In genomic region chr4:175874290-175874689, GRCh38 we compare ENCODE assay signal across 19 cellular contexts.
A peak's percentile ranks its signal among the peaks of the same experiment; 100 is the strongest.
DNase-seq lines count a peak whose midpoint lies in the region; ATAC-seq, FAIRE-seq and TF ChIP-seq lines count a peak whose summit lies in the region.
"Had no signal": no experiment of that assay in that cellular context is flagged by ENCODE, and none has a peak within 500 bp of the region (broad histone marks: within the 10 kb centered on the region; RNA-seq: fewer than 3 reads in every experiment).

No MANE protein-coding gene starts in this region.

- H3K36me3 ChIP-seq in GM12878 (ENCODE audit: control insufficient read depth in 2 of 2, insufficient read depth in 2 of 2, low read length in 1 of 2), result no peaks in the 10 kb centered on the region
- H3K36me3 ChIP-seq: BE2C, Peyer's patch had no signal

- H3K4me3 Mint-ChIP-seq in T-cell (no peak overlapping the region), HFFc6 (no peak overlapping the region)
- H3K4me3 Mint-ChIP-seq: CD4-positive, alpha-beta memory T cell had no signal

- CTCF ChIA-PET in A549 (lab: Yijun Ruan, JAX) (no interaction called here), GM12878 (lab: Yijun Ruan, JAX) (no interaction called here), T-cell (lab: Charles Lee) (interaction anchor here in 1 of 2 donors (0.6 kb wide), 1 partner anchor 467 kb away, joined by 3 read pairs; no protein-coding TSS in a partner anchor)

- ATAC-seq in A549 (no peak), GM12878 (peak; percentile 35; the same call in 1 of the 3 replicates), T-cell (replicated peaks in 1 of 4) (no peak)
- ATAC-seq: SK-N-SH treated with all-trans-retinoic acid at 6 μM for 48 hours had no signal

- BruUV-seq in GM12878 (replicated peaks; lab: Mats Ljungman, UMichigan), result no TSS peak

- H3K27ac Mint-ChIP-seq in T-cell (no peak overlapping the region), HFFc6 (no peak overlapping the region)

- peak overlapping the region; percentile 26; the same call in 1 of the 3 replicates for H3K4me2 ChIP-seq in A549
- H3K4me2 ChIP-seq in GM12878 (ENCODE audit: control insufficient read depth, insufficient read depth), result no peak overlapping the region

- H3K4me1 Mint-ChIP-seq in T-cell (no peaks in the 10 kb centered on the region), HFFc6 (ENCODE audit: low read depth) (no peaks in the 10 kb centered on the region)
- H3K4me1 Mint-ChIP-seq: CD4-positive, alpha-beta memory T cell had no signal

- no peak overlapping the region for H3K4me3 ChIP-seq in A549
- no peak overlapping the region for H3K4me3 ChIP-seq in GM12878
- H3K4me3 ChIP-seq: Peyer's patch had no signal

- H3K27me3 Mint-ChIP-seq in T-cell, result no peaks in the 10 kb centered on the region
- H3K27me3 Mint-ChIP-seq in HFFc6 (ENCODE audit: insufficient read depth), result peaks cover 1% of the 10 kb centered on the region; the same call in 1 of the 2 replicates
- H3K27me3 Mint-ChIP-seq: CD4-positive, alpha-beta memory T cell had no signal

- 14% methylated on average over 4 of the region's 4 CpGs for WGBS in A549 (ENCODE audit: missing lambda C conversion rate)
- 7% methylated on average over 4 of the region's 4 CpGs for WGBS in GM12878 (ENCODE audit: insufficient coverage, insufficient replicate concordance, low lambda C conversion rate, missing lambda C conversion rate)

- H3K36me3 Mint-ChIP-seq in T-cell (no peaks in the 10 kb centered on the region), HFFc6 (ENCODE audit: low read depth) (no peaks in the 10 kb centered on the region)
- H3K36me3 Mint-ChIP-seq: CD4-positive, alpha-beta memory T cell had no signal

- no peak for FAIRE-seq in A549 (lab: Jason Lieb, UNC)
- FAIRE-seq in GM12878 (lab: Jason Lieb, UNC), result no peak
- FAIRE-seq: H54 had no signal

- no peaks in the 10 kb centered on the region for H3K27me3 ChIP-seq in GM12878 (replicated peaks in 1 of 2; ENCODE audit: control insufficient read depth in 2 of 2, insufficient read depth in 2 of 2, low read length in 1 of 2)
- H3K27me3 ChIP-seq: BE2C, Peyer's patch had no signal

- RAD21 ChIA-PET in GM12878 (lab: Charles Lee; ENCODE audit: unreplicated experiment), result no interaction called here

- no peak for TF ChIP-seq CTCF in A549 (IDR thresholded peaks at IDR 0.05)
- no peak for TF ChIP-seq CTCF in GM12878 (IDR thresholded peaks at IDR 0.05 in 2 of 3, conservative IDR thresholded peaks at IDR 0.05 in 1 of 3; ENCODE audit: control insufficient read depth in 2 of 3, extremely low read depth in 1 of 3, insufficient read depth in 1 of 3, low read depth in 3 of 3, low read length in 3 of 3)
- no peak for TF ChIP-seq CTCF in HFFc6 (IDR thresholded peaks at IDR 0.05)

- in situ Hi-C loops in GM12878 (cut with MboI), result no loop called here

- POLR2A ChIA-PET in A549 (lab: Yijun Ruan, JAX) (no interaction called here), GM12878 (lab: Charles Lee) (no interaction called here), T-cell (lab: Charles Lee) (interaction anchor here in 1 of 2 donors (0.6 kb wide), 1 partner anchor 219 kb away, joined by 3 read pairs; no protein-coding TSS in a partner anchor)

- intact Hi-C loops in GM12878 (cut with micrococcal nuclease; ENCODE audit: unreplicated experiment), result no loop called here

- TF ChIP-seq POLR2A in A549 (IDR thresholded peaks at IDR 0.05; ENCODE audit: low read length) (no peak), GM12878 (IDR thresholded peaks at IDR 0.05; ENCODE audit: low read depth, low read length) (no peak)

- H3K9me3 Mint-ChIP-seq in T-cell, result peaks cover 0 to 8% (median 0%) of the 10 kb centered on the region in 3 donors
- H3K9me3 Mint-ChIP-seq in HFFc6, result peaks cover 34% of the 10 kb centered on the region

- no peak for DNase-seq in A549 (ENCODE audit: low read depth in 1 of 2, low spot score in 1 of 2)
- peak; percentile 26 for DNase-seq in NAMALWA (ENCODE audit: low spot score)
- DNase-seq in NCI-H69 (lab: John Stamatoyannopoulos, UW), result peak; percentile 91
- DNase-seq in GM12878 (ENCODE audit: low read depth, low spot score), result no peak
- no peak for DNase-seq in DMS 273 treated with DMSO at 0.1 percent for 48 hours (lab: John Stamatoyannopoulos, UW)
- no peak for DNase-seq in retina
- no peak for DNase-seq in T-cell
- DNase-seq in HFFc6, result no peak
- DNase-seq: BE2C; CD4-positive, alpha-beta memory T cell; EL; NCI-H1417 treated with DMSO at 0.1 percent for 48 hours; NCI-H2029 treated with DMSO at 0.1 percent for 48 hours; NCI-H2227 treated with DMSO at 0.1 percent for 48 hours; Peyer's patch; Right ventricle myocardium superior; T-helper 2 cell had no signal

- TF ChIP-seq EP300 in A549 (IDR thresholded peaks at IDR 0.05) (no peak), GM12878 (IDR thresholded peaks at IDR 0.05; ENCODE audit: borderline replicate concordance in 1 of 2, control insufficient read depth in 1 of 2, low read depth in 2 of 2, low read length in 2 of 2) (no peak)

- no peak overlapping the region for H2AFZ ChIP-seq in GM12878 (ENCODE audit: control insufficient read depth, low read depth, low read length)

- H3K9me3 ChIP-seq in A549 (no peaks in the 10 kb centered on the region), GM12878 (replicated peaks; ENCODE audit: control insufficient read depth, insufficient read depth, low read length) (no peaks in the 10 kb centered on the region; the same call in 2 of the 3 replicates)
- H3K9me3 ChIP-seq: BE2C, Peyer's patch had no signal

- no peaks in the 10 kb centered on the region for H3K79me2 ChIP-seq in GM12878 (ENCODE audit: control insufficient read depth, insufficient read depth, low read length)

- H3K4me1 ChIP-seq in A549 (no peaks in the 10 kb centered on the region), GM12878 (ENCODE audit: control insufficient read depth, insufficient read depth, low read length) (no peaks in the 10 kb centered on the region)
- H3K4me1 ChIP-seq: BE2C, Peyer's patch had no signal

- no peak overlapping the region for H3K27ac ChIP-seq in A549
- no peak overlapping the region for H3K27ac ChIP-seq in GM12878 (ENCODE audit: control insufficient read depth, insufficient read depth)
- H3K27ac ChIP-seq: Peyer's patch had no signal

- no peaks in the 10 kb centered on the region for H4K20me1 ChIP-seq in GM12878 (ENCODE audit: control insufficient read depth, insufficient read depth)

- no peak overlapping the region for H3K9ac ChIP-seq in GM12878 (ENCODE audit: control insufficient read depth, insufficient read depth, low read length)

- SMC1A ChIA-PET in GM12878 (lab: Charles Lee; ENCODE audit: uncharacterized antibody, unreplicated experiment), result interaction anchor here (1.0 kb wide), 1 partner anchor 12 kb away, joined by 4 read pairs; no protein-coding TSS in a partner anchor

- no peak for TF ChIP-seq RAD21 in A549 (conservative IDR thresholded peaks at IDR 0.05 in 1 of 2, IDR thresholded peaks at IDR 0.05 in 1 of 2)
- TF ChIP-seq RAD21 in GM12878 (IDR thresholded peaks at IDR 0.05; ENCODE audit: insufficient read depth, low read depth, low read length), result no peak

TF ChIP-seq in A549, 52 proteins besides CTCF, POLR2A, EP300 and RAD21 (continues in another document):
- no peak for TF ChIP-seq REST (IDR thresholded peaks at IDR 0.05)

TF ChIP-seq in GM12878, 131 proteins besides CTCF, POLR2A, EP300 and RAD21 (continues in another document):
- TF ChIP-seq DPF2 (IDR thresholded peaks at IDR 0.05), result no peak
- TF ChIP-seq ZNF24 (IDR thresholded peaks at IDR 0.05), result no peak
- no peak for TF ChIP-seq EGR1 (IDR thresholded peaks at IDR 0.05; ENCODE audit: borderline replicate concordance in 1 of 2, low read depth in 2 of 2, low read length in 2 of 2)
- TF ChIP-seq NFXL1 (IDR thresholded peaks at IDR 0.05; ENCODE audit: borderline replicate concordance), result no peak
- TF ChIP-seq CEBPZ (IDR thresholded peaks at IDR 0.05; ENCODE audit: low read depth, low read length), result no peak
- no peak for TF ChIP-seq BRCA1 (IDR thresholded peaks at IDR 0.05; ENCODE audit: low read depth, low read length)
- no peak for TF ChIP-seq SMAD1 (IDR thresholded peaks at IDR 0.05; ENCODE audit: low read depth, partially characterized antibody)

Comparison
In these comparisons a context has a peak if more than half of its experiments do, and no peak if none do; other contexts are left out.
1. DNase-seq: peak in NAMALWA (single experiment) and NCI-H69 (single experiment); none in A549 (0 of 2), GM12878 (single experiment), DMS 273 treated with DMSO at 0.1 percent for 48 hours (single experiment), retina (single experiment), T-cell (0 of 34) and HFFc6 (single experiment).